27 cellular contexts compared by ENCODE assay signal in the genomic region with DNA sequence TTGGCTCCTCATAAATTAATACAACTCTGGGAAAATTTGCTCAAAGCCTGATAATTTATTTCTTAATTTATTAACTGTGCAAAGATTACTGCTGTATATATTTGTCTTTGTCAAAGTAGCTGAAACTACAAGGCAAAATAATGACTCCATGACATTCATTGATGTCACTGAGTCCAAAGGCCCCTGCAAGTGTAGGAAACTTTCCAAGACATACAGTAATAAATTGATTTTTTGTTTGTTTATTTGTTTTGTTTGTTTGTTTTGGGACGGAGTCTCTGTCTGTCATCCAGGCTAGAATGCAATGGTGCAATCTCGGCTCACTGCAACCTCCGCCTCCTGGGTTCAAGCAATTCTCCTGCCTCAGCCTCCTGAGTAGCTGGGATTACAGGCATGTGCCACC.
"Had no signal": no experiment of that assay in that cellular context is flagged by ENCODE, and none has a peak within 500 bp of the region (broad histone marks: within the 10 kb centered on the region; RNA-seq: fewer than 3 reads in every experiment).

No MANE protein-coding gene starts in this region.

- H3K4me2 ChIP-seq: neural progenitor cell, smooth muscle cell had no signal

- H3K4me3 ChIP-seq: neural progenitor cell, ovary, psoas muscle, skin epidermis, smooth muscle cell, spleen, thoracic aorta, thyroid gland, tibial nerve, upper lobe of left lung, vagina had no signal

- FAIRE-seq: urothelium cell line had no signal

- ATAC-seq: naive thymus-derived CD4-positive, alpha-beta T cell; natural killer cell; psoas muscle; right cardiac atrium; sciatic nerve; stimulated activated memory B cell treated with anti-CD40 and anti-IgM and Interleukin-4, amounts not matched to agents 10 μg/mL and 1 μg/mL and 100 μg/mL, for 72 hours; stimulated activated naive CD8-positive, alpha-beta T cell treated with anti-CD3 and anti-CD28 coated beads, Interleukin-15, amount 100 ng/mL, for 72 hours; stimulated activated naive CD8-positive, alpha-beta T cell treated with anti-CD3 and anti-CD28 coated beads, Interleukin-15, Interleukin-2, amounts not matched to agents 100 U/mL and 50 U/mL, for 24 hours had no signal

- H3K27ac ChIP-seq: neural progenitor cell, ovary, parathyroid adenoma, psoas muscle, skin epidermis, spleen, thoracic aorta, thyroid gland, tibial nerve, upper lobe of left lung, vagina had no signal

- DNase-seq: naive thymus-derived CD4-positive, alpha-beta T cell; natural killer cell; occipital lobe; ovary; posterior cingulate gyrus; psoas muscle; right cardiac atrium; spleen; stimulated activated CD4-positive, alpha-beta T cell treated with anti-CD3 and anti-CD28 coated beads, Interleukin-1b, Interleukin-23, amount 100 ng/mL, for 48 hours; stimulated activated CD4-positive, alpha-beta T cell treated with anti-CD3 and anti-CD28 coated beads, Interleukin-4, amount 100 ng/mL, for 1 hour; stimulated activated CD4-positive, alpha-beta T cell treated with anti-CD3 and anti-CD28 coated beads, Interleukin-4, amount 100 ng/mL, for 4 hours; stimulated activated CD8-positive, alpha-beta memory T cell treated with anti-CD3 and anti-CD28 coated beads, Interleukin-4, amount 100 ng/mL, for 48 hours; stimulated activated naive CD4-positive, alpha-beta T cell; stimulated activated naive CD8-positive, alpha-beta T cell treated with anti-CD3 and anti-CD28 coated beads, Interleukin-15, amount 100 ng/mL, for 72 hours; stimulated activated naive CD8-positive, alpha-beta T cell treated with anti-CD3 and anti-CD28 coated beads, Interleukin-15, Interleukin-2, amounts not matched to agents 100 U/mL and 50 U/mL, for 24 hours; thyroid gland; upper lobe of left lung had no signal

- H3K36me3 ChIP-seq: neural progenitor cell, ovary, spleen, thoracic aorta, thyroid gland, tibial nerve, upper lobe of left lung, vagina had no signal

- H3K9me3 ChIP-seq: ovary, psoas muscle, spleen, thoracic aorta, thyroid gland, tibial nerve, upper lobe of left lung, vagina had no signal

- H3K9ac ChIP-seq: neural progenitor cell, parathyroid adenoma had no signal

- H2AFZ ChIP-seq: neural progenitor cell, parathyroid adenoma had no signal

- H3K79me2 ChIP-seq: parathyroid adenoma had no signal

- H3K27me3 ChIP-seq: neural progenitor cell, ovary, spleen, thyroid gland, tibial nerve, upper lobe of left lung, vagina had no signal
